In genomic region chr9:91433180-91433579, GRCh38 we compare ENCODE assay signal across 8 cellular contexts. TPM values are rescaled to one million over a fixed set of nuclear protein-coding genes. Genes with fewer than 3 reads are reported as not detected.
DNase-seq lines count a peak whose midpoint lies in the region; ATAC-seq and TF ChIP-seq lines count a peak whose summit lies in the region.

No MANE protein-coding gene starts in this region.

- no peak for TF ChIP-seq CTCF in glutamatergic neuron (IDR thresholded peaks at IDR 0.05; ENCODE audit: partially characterized antibody, unreplicated experiment)

- H3K9ac ChIP-seq in adipocyte (ENCODE audit: low read length), result peak overlapping the region; percentile 68

- no peaks in the 10 kb centered on the region for H3K27me3 Mint-ChIP-seq in glutamatergic neuron (ENCODE audit: unreplicated experiment)

- H3K9me3 ChIP-seq in adipocyte (ENCODE audit: control insufficient read depth, low read length), result no peaks in the 10 kb centered on the region
- no peaks in the 10 kb centered on the region for H3K9me3 ChIP-seq in right cardiac atrium (ENCODE audit: control insufficient read depth, low read length)

- 29% methylated on average over 2 of the region's 2 CpGs for WGBS in right cardiac atrium

- no peak overlapping the region for H3K27ac Mint-ChIP-seq in glutamatergic neuron (ENCODE audit: unreplicated experiment)

- peaks cover 37% of the 10 kb centered on the region for H3K4me1 ChIP-seq in adipocyte (ENCODE audit: control insufficient read depth, insufficient read depth, low read length)
- no peaks in the 10 kb centered on the region for H3K4me1 ChIP-seq in right cardiac atrium (ENCODE audit: control insufficient read depth, insufficient read depth, low read length)

- DNase-seq in EL (peak; percentile 89), Kasumi-1 (lab: John Stamatoyannopoulos, UW) (peak; percentile 68 to 80), adipocyte (ENCODE audit: low read depth) (peak; percentile 92), right cardiac atrium (no peak), superior temporal gyrus (ENCODE audit: extremely low spot score) (peak; percentile 64), NCI-H1105 treated with DMSO at 0.1 percent for 48 hours (lab: John Stamatoyannopoulos, UW) (no peak), glutamatergic neuron (no peak)

- H3K27me3 ChIP-seq in adipocyte (replicated peaks; ENCODE audit: control insufficient read depth, insufficient read depth, low read length) (no peaks in the 10 kb centered on the region), right cardiac atrium (ENCODE audit: control insufficient read depth, insufficient read depth) (no peaks in the 10 kb centered on the region)

- ATAC-seq in right cardiac atrium (peak; percentile 70 to 74), GM19035 (IDR thresholded peaks at IDR 0.05; ENCODE audit: unreplicated experiment) (no peak)

- H3K36me3 ChIP-seq in adipocyte (ENCODE audit: control insufficient read depth, insufficient read depth, low read length, severe bottlenecking), result no peaks in the 10 kb centered on the region

- H3K4me3 ChIP-seq in adipocyte (ENCODE audit: low read length), result peak overlapping the region; percentile 55
- no peak overlapping the region for H3K4me3 ChIP-seq in right cardiac atrium (ENCODE audit: low read length)

- H3K4me1 Mint-ChIP-seq in glutamatergic neuron (ENCODE audit: low read depth, unreplicated experiment), result no peaks in the 10 kb centered on the region

- no peak overlapping the region for H3K4me3 Mint-ChIP-seq in glutamatergic neuron (ENCODE audit: unreplicated experiment)

- H3K27ac ChIP-seq in right cardiac atrium (ENCODE audit: low read length), result no peak overlapping the region

- no peaks in the 10 kb centered on the region for H3K9me3 Mint-ChIP-seq in glutamatergic neuron (ENCODE audit: unreplicated experiment)

- intact Hi-C loops in right cardiac atrium (cut with DNase I), result loop anchor here in 3 of 4 donors (5.0 to 10.0 kb wide), 6 partner anchors 252 to 518 kb away; no protein-coding TSS in a partner anchor

- H3K36me3 Mint-ChIP-seq in glutamatergic neuron (ENCODE audit: unreplicated experiment), result no peaks in the 10 kb centered on the region

RNA-seq across cellular contexts. Expression of gene NFIL3, which starts 9.5 kb away (rescaled TPM):
- total RNA-seq in right cardiac atrium, result 10 to 100 TPM; 26.7 to 44.5 (median 32.2) TPM
- polyA plus RNA-seq in right cardiac atrium, result 43.7 TPM
- 32.4 TPM for total RNA-seq in glutamatergic neuron (ENCODE audit: unreplicated experiment)

Comparison
In these comparisons a context has a peak if more than half of its experiments do, and no peak if none do; other contexts are left out.
1. DNase-seq: peak in EL (single experiment), Kasumi-1 (2 of 2), adipocyte (single experiment) and superior temporal gyrus (single experiment); none in right cardiac atrium (0 of 3), NCI-H1105 treated with DMSO at 0.1 percent for 48 hours (single experiment) and glutamatergic neuron (single experiment).